ENCODE assay signal across 11 cellular contexts in genomic region chr17:67708378-67708777, GRCh38. TPM values are rescaled to one million over a fixed set of nuclear protein-coding genes. Genes with fewer than 3 reads are reported as not detected.
DNase-seq lines count a peak whose midpoint lies in the region; ATAC-seq and TF ChIP-seq lines count a peak whose summit lies in the region.
"Had no signal": no experiment of that assay in that cellular context is flagged by ENCODE, and none has a peak within 500 bp of the region (broad histone marks: within the 10 kb centered on the region; RNA-seq: fewer than 3 reads in every experiment).

No MANE protein-coding gene starts in this region.

- no peaks in the 10 kb centered on the region for H3K27me3 ChIP-seq in H9 (ENCODE audit: insufficient read depth, low read length)
- H3K27me3 ChIP-seq in mesendoderm (ENCODE audit: insufficient read depth, low read length, poor library complexity): no peaks in the 10 kb centered on the region
- H3K27me3 ChIP-seq: BE2C had no signal

- no peaks in the 10 kb centered on the region for H3K27me3 Mint-ChIP-seq in H9 (ENCODE audit: low read depth)
- H3K27me3 Mint-ChIP-seq in WTC11 (ENCODE audit: low read depth): no peaks in the 10 kb centered on the region

- H3K4me1 ChIP-seq in H9 (ENCODE audit: insufficient read depth, low read length) (no peaks in the 10 kb centered on the region), mesendoderm (ENCODE audit: control insufficient read depth, low read depth, low read length) (no peaks in the 10 kb centered on the region)
- H3K4me1 ChIP-seq: BE2C had no signal

- H3K4me3 Mint-ChIP-seq in H9 (no peak overlapping the region), WTC11 (no peak overlapping the region)
- H3K4me3 Mint-ChIP-seq: CD4-positive, alpha-beta T cell had no signal

- H3K36me3 Mint-ChIP-seq in H9 (ENCODE audit: insufficient read depth in 1 of 3, low read depth in 3 of 3) (peaks cover 0 to 5% (median 5%) of the 10 kb centered on the region in 3 experiments; a peak in 3 of 7 replicates), WTC11 (peaks cover 4% of the 10 kb centered on the region; the same call in 1 of the 2 replicates)

- no peak for DNase-seq in H9
- DNase-seq in WTC11 (ENCODE audit: low spot score): no peak
- DNase-seq in mesendoderm: peak; percentile 47
- DNase-seq in NOMO-1 (lab: John Stamatoyannopoulos, UW; ENCODE audit: unreplicated experiment in 2 of 2): no peak
- DNase-seq: ACHN; BE2C; CD4-positive, alpha-beta T cell had no signal

- H3K27ac ChIP-seq in H9 (ENCODE audit: insufficient read length, low read depth, low read length): no peak overlapping the region
- H3K27ac ChIP-seq in mesendoderm (ENCODE audit: low read depth, low read length): no peak overlapping the region
- H3K27ac ChIP-seq: C4-2B had no signal

- no CpG with 5 or more reads among the region's 3 CpGs for WGBS in H9 (ENCODE audit: extremely low coverage, insufficient read length, low lambda C conversion rate)
- no CpG with 5 or more reads among the region's 3 CpGs for WGBS in mesendoderm (ENCODE audit: extremely low coverage, insufficient coverage, low lambda C conversion rate)

- H2AFZ ChIP-seq in H9 (ENCODE audit: low read length): peak overlapping the region; percentile 6

- no peak overlapping the region for H2BK20ac ChIP-seq in H9 (ENCODE audit: low read depth, low read length, poor library complexity, severe bottlenecking)

- no peak overlapping the region for H3K4me3 ChIP-seq in mesendoderm (ENCODE audit: low read length)

- no peak overlapping the region for H4K91ac ChIP-seq in H9 (ENCODE audit: insufficient read length, low read depth, low read length)

- H3K14ac ChIP-seq in H9 (ENCODE audit: insufficient read depth, low read length): no peak overlapping the region

- H3K4me1 Mint-ChIP-seq in H9: peaks cover 9 to 15% of the 10 kb centered on the region in 2 experiments
- peaks cover 11% of the 10 kb centered on the region for H3K4me1 Mint-ChIP-seq in WTC11

- H4K5ac ChIP-seq in H9 (ENCODE audit: insufficient read length, low read depth, low read length) (no peak overlapping the region), mesendoderm (ENCODE audit: low read length) (no peak overlapping the region)

- H3K9me3 Mint-ChIP-seq in H9 (peaks cover 5% of the 10 kb centered on the region in 2 experiments; a peak in 4 of 5 replicates), WTC11 (peaks cover 9% of the 10 kb centered on the region)
- H3K9me3 Mint-ChIP-seq: CD4-positive, alpha-beta T cell had no signal

- H4K8ac ChIP-seq in H9 (replicated peaks; ENCODE audit: insufficient read length, low read depth, low read length) (peak overlapping the region; percentile 75), mesendoderm (ENCODE audit: low read depth, low read length) (no peak overlapping the region)

- no peaks in the 10 kb centered on the region for H3K9me3 ChIP-seq in H9 (ENCODE audit: control insufficient read depth, low read depth, low read length)
- H3K9me3 ChIP-seq: BE2C, Caco-2 had no signal

- H3K23ac ChIP-seq in H9 (ENCODE audit: insufficient read length, low read depth, low read length) (no peak overlapping the region), mesendoderm (ENCODE audit: low read length) (no peak overlapping the region)

- no peak overlapping the region for H2AK5ac ChIP-seq in H9 (ENCODE audit: insufficient read length, low read length)
- no peak overlapping the region for H2AK5ac ChIP-seq in mesendoderm (ENCODE audit: low read length)

- H4K20me1 ChIP-seq in H9 (ENCODE audit: control insufficient read depth, insufficient read depth, insufficient read length): no peaks in the 10 kb centered on the region

- H3K36me3 ChIP-seq in mesendoderm (ENCODE audit: control insufficient read depth, insufficient read depth, low read length): no peaks in the 10 kb centered on the region
- H3K36me3 ChIP-seq: BE2C had no signal

- H3K79me2 ChIP-seq in H9 (ENCODE audit: insufficient read depth, low read length): no peaks in the 10 kb centered on the region
- no peaks in the 10 kb centered on the region for H3K79me2 ChIP-seq in mesendoderm (ENCODE audit: control insufficient read depth, insufficient read depth, low read length)

- H2BK15ac ChIP-seq in H9 (ENCODE audit: low read depth, low read length): no peak overlapping the region
- H2BK15ac ChIP-seq in mesendoderm (replicated peaks; ENCODE audit: low read depth): no peak overlapping the region

- H3K4ac ChIP-seq in H9 (ENCODE audit: low read depth, low read length) (no peak overlapping the region), mesendoderm (ENCODE audit: low read depth, low read length) (no peak overlapping the region)

- no peaks in the 10 kb centered on the region for H3K23me2 ChIP-seq in H9 (ENCODE audit: insufficient read length, low read depth, low read length, poor library complexity, severe bottlenecking)

- H3K27ac Mint-ChIP-seq in H9 (peak overlapping the region in 1 of 3 experiments; percentile 16; a peak in 2 of 7 replicates), WTC11 (peak overlapping the region; percentile 13; the same call in 1 of the 2 replicates)
- H3K27ac Mint-ChIP-seq: CD4-positive, alpha-beta T cell had no signal

- CTCF ChIA-PET in WTC11 (lab: Charles Lee): no interaction called here

- H2BK12ac ChIP-seq in H9 (ENCODE audit: insufficient read length, low read depth, low read length): no peak overlapping the region

- H3K79me1 ChIP-seq in H9 (ENCODE audit: insufficient read depth, low read depth, low read length, poor library complexity, severe bottlenecking) (no peaks in the 10 kb centered on the region), mesendoderm (ENCODE audit: low read length) (no peaks in the 10 kb centered on the region)

- TF ChIP-seq CTCF in H9 (conservative IDR thresholded peaks at IDR 0.05) (no peak; the same call in 2 of the 3 replicates), WTC11 (IDR thresholded peaks at IDR 0.05) (no peak)

- ATAC-seq in WTC11 (peak; percentile 39; the same call in 1 of the 2 replicates), SK-N-SH treated with all-trans-retinoic acid at 6 μM for 48 hours (no peak), HG03521 (IDR thresholded peaks at IDR 0.05; ENCODE audit: unreplicated experiment) (no peak)

- H3K4me2 ChIP-seq in H9 (ENCODE audit: insufficient read depth, insufficient read length, low read length): no peak overlapping the region
- H3K4me2 ChIP-seq in mesendoderm (ENCODE audit: low read length): no peak overlapping the region

- H3K18ac ChIP-seq in H9 (ENCODE audit: insufficient read length, low read depth, low read length): no peak overlapping the region
- H3K18ac ChIP-seq in mesendoderm (ENCODE audit: low read length): no peak overlapping the region

- no peak overlapping the region for H3T11ph ChIP-seq in H9 (ENCODE audit: low read length)

- no peak overlapping the region for H3K56ac ChIP-seq in H9 (ENCODE audit: insufficient read length, low read depth, low read length)
- no peak overlapping the region for H3K56ac ChIP-seq in mesendoderm (ENCODE audit: low read length)

- H2BK120ac ChIP-seq in H9 (ENCODE audit: low read depth, low read length, poor library complexity, severe bottlenecking) (no peak overlapping the region), mesendoderm (ENCODE audit: low read depth, low read length) (no peak overlapping the region)

- no peak overlapping the region for H2BK5ac ChIP-seq in H9 (ENCODE audit: insufficient read length, low read length)
- no peak overlapping the region for H2BK5ac ChIP-seq in mesendoderm (ENCODE audit: low read length)

- POLR2A ChIA-PET in WTC11 (lab: Charles Lee): no interaction called here

- H3K9ac ChIP-seq in H9 (ENCODE audit: extremely low read depth, insufficient read length, low read length): no peak overlapping the region
- H3K9ac ChIP-seq in mesendoderm (ENCODE audit: low read length): no peak overlapping the region

TF ChIP-seq in WTC11, 78 proteins besides CTCF, POLR2A, EP300 and RAD21 (continues in another document):
- TF ChIP-seq ZBTB43 (CRISPR knock-in tag; IDR thresholded peaks at IDR 0.05): no peak
- TF ChIP-seq RELA (CRISPR knock-in tag; IDR thresholded peaks at IDR 0.05; ENCODE audit: borderline replicate concordance): no peak
- TF ChIP-seq ZNF232 (CRISPR knock-in tag; IDR thresholded peaks at IDR 0.05): no peak
- no peak for TF ChIP-seq ZNF138 (CRISPR knock-in tag; conservative IDR thresholded peaks at IDR 0.05)
- TF ChIP-seq ZNF121 (CRISPR knock-in tag; IDR thresholded peaks at IDR 0.05): no peak
- TF ChIP-seq SMAD3 (CRISPR knock-in tag; IDR thresholded peaks at IDR 0.05; ENCODE audit: borderline replicate concordance): no peak
- no peak for TF ChIP-seq PRRX2 (CRISPR knock-in tag; IDR thresholded peaks at IDR 0.05)
- TF ChIP-seq NFATC4 (CRISPR knock-in tag; IDR thresholded peaks at IDR 0.05): no peak

TF ChIP-seq in SK-N-SH treated with all-trans-retinoic acid at 6 μM for 48 hours, 23 proteins besides CTCF, POLR2A, EP300 and RAD21 (continues in another document):
- TF ChIP-seq RARB (CRISPR knock-in tag; IDR thresholded peaks at IDR 0.05) (no peak), PPARA (CRISPR knock-in tag; IDR thresholded peaks at IDR 0.05; ENCODE audit: borderline replicate concordance) (no peak), CSDC2 (CRISPR knock-in tag; IDR thresholded peaks at IDR 0.05) (no peak), ZNF565 (CRISPR knock-in tag; conservative IDR thresholded peaks at IDR 0.05; ENCODE audit: low read depth) (no peak), TCF4 (CRISPR knock-in tag; IDR thresholded peaks at IDR 0.05; ENCODE audit: borderline replicate concordance) (no peak), GLIS3 (CRISPR knock-in tag; IDR thresholded peaks at IDR 0.05) (no peak), ARNTL (CRISPR knock-in tag; IDR thresholded peaks at IDR 0.05; ENCODE audit: borderline replicate concordance, low read depth) (no peak), TOX (CRISPR knock-in tag; IDR thresholded peaks at IDR 0.05; ENCODE audit: borderline replicate concordance) (no peak), OSR1 (CRISPR knock-in tag; IDR thresholded peaks at IDR 0.05) (no peak), ZNF8 (CRISPR knock-in tag; IDR thresholded peaks at IDR 0.05) (no peak), CSRNP3 (CRISPR knock-in tag; IDR thresholded peaks at IDR 0.05) (no peak)

RNA-seq across cellular contexts. Expression of gene NOL11, which starts 9.4 kb away (rescaled TPM):
- total RNA-seq in H9 (2021) (114 and 116 TPM in 2 replicates), WTC11 (2021) (61.5 to 67.0 TPM (median 66.4 TPM) in 3 replicates)
- polyA plus RNA-seq in mesendoderm (2013, experiment 1 of 2): 93.7 TPM
- 93.1 TPM for polyA plus RNA-seq in mesendoderm (2013, experiment 2 of 2)
